Comparison of ENCODE assay signal across 8 cellular contexts in the genomic region with DNA sequence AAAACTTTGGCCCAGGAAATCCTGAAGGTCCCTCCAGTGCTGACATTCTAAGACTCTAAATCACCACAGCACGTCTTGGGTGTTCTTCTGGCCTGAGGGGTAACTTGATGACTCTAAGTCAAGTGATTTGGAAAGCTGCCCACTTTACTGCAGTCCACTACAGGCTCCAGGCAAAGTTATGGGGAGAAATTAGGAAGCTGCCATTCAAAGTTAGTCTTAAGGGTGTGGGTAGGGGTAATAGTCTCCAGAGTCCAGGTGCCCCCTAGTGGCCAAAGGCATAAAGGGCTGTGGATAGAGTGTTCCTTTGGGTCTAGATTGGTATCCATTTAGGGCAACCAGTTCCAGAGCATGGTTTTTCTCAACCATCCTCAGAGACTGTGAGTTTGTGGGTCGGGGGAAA. TPM values are rescaled to one million over a fixed set of nuclear protein-coding genes. Genes with fewer than 3 reads are reported as not detected.
DNase-seq lines count a peak whose midpoint lies in the region; ATAC-seq and TF ChIP-seq lines count a peak whose summit lies in the region.

No MANE protein-coding gene starts in this region.

- TF ChIP-seq POLR2A in spleen (IDR thresholded peaks at IDR 0.05), result no peak

- H3K27me3 ChIP-seq in spleen (replicated peaks in 1 of 7), result peaks cover 0 to 39% (median 0%) of the 10 kb centered on the region in 7 donors

- H3K4me1 ChIP-seq in spleen, result no peaks in the 10 kb centered on the region

- H3K27ac ChIP-seq in spleen, result no peak overlapping the region

- H3K4me3 Mint-ChIP-seq in T-helper 2 cell treated with Interferon-gamma antibody and Interleukin-4, amounts not matched to agents 5 μg/mL and 100 μg/mL, for 36 hours, result no peak overlapping the region

- WGBS in spleen, 5 donors, result 17 to 28% (median 26%) methylated on average over 2 of the region's 2 CpGs

- H3K27me3 Mint-ChIP-seq in T-helper 2 cell treated with Interferon-gamma antibody and Interleukin-4, amounts not matched to agents 5 μg/mL and 100 μg/mL, for 36 hours (ENCODE audit: low read depth), result no peaks in the 10 kb centered on the region

- no peaks in the 10 kb centered on the region for H3K36me3 ChIP-seq in spleen

- no peaks in the 10 kb centered on the region for H3K36me3 Mint-ChIP-seq in T-helper 2 cell treated with Interferon-gamma antibody and Interleukin-4, amounts not matched to agents 5 μg/mL and 100 μg/mL, for 36 hours (ENCODE audit: low read depth)

- no peaks in the 10 kb centered on the region for H3K4me1 Mint-ChIP-seq in T-helper 2 cell treated with Interferon-gamma antibody and Interleukin-4, amounts not matched to agents 5 μg/mL and 100 μg/mL, for 36 hours (ENCODE audit: low read depth)

- no peaks in the 10 kb centered on the region for H3K9me3 Mint-ChIP-seq in T-helper 2 cell treated with Interferon-gamma antibody and Interleukin-4, amounts not matched to agents 5 μg/mL and 100 μg/mL, for 36 hours

- no peak overlapping the region for H3K4me3 ChIP-seq in spleen

- DNase-seq in DMS114 treated with DMSO at 0.1 percent for 48 hours (lab: John Stamatoyannopoulos, UW; ENCODE audit: unreplicated experiment), result peak; percentile 23
- DNase-seq in NAMALWA (ENCODE audit: low spot score), result peak; percentile 64
- peak; percentile 23 for DNase-seq in T-helper 2 cell treated with Interferon-gamma antibody and Interleukin-4, amounts not matched to agents 5 μg/mL and 100 μg/mL, for 36 hours (ENCODE audit: low spot score)
- DNase-seq in astrocyte of the hippocampus (ENCODE audit: low read depth, low spot score), result peak; percentile 69
- DNase-seq in hypothalamus (lab: John Stamatoyannopoulos, UW), result peak in 36 of 51 donors; percentile 0 to 51 (median 10)
- peak; percentile 77 for DNase-seq in spleen

- H3K9me3 ChIP-seq in spleen, result no peaks in the 10 kb centered on the region

- H3K27ac Mint-ChIP-seq in T-helper 2 cell treated with Interferon-gamma antibody and Interleukin-4, amounts not matched to agents 5 μg/mL and 100 μg/mL, for 36 hours, result no peak overlapping the region

- peak; percentile 30 to 81 (median 68) for TF ChIP-seq CTCF in spleen (IDR thresholded peaks at IDR 0.05 in 8 of 11, conservative IDR thresholded peaks at IDR 0.05 in 3 of 11)

- ATAC-seq in GM21717 (IDR thresholded peaks at IDR 0.05; ENCODE audit: unreplicated experiment), result peak; percentile 87
- no peak for ATAC-seq in GM21367 (IDR thresholded peaks at IDR 0.05; ENCODE audit: unreplicated experiment)

- intact Hi-C loops in spleen (cut with DNase I; ENCODE audit: low total_unique reads), result no loop called here

RNA-seq across cellular contexts. Expression of a gene that starts 38.7 kb away (rescaled TPM):
- 1 to 10 TPM; 2.6 to 4.4 (median 4.2) TPM for total RNA-seq in spleen
- polyA plus RNA-seq in spleen, result 1 to 10 TPM in 1 of 3 donors, under 1 TPM in 2; 0.41 to 1.1 (median 0.97) TPM

Comparison
In these comparisons a context has a peak if more than half of its experiments do, and no peak if none do; other contexts are left out.
1. DNase-seq: peak in every context shown above with its lines; median percentile 77 in spleen; 69 in astrocyte of the hippocampus; 64 in NAMALWA; 23 in DMS114 treated with DMSO at 0.1 percent for 48 hours; 23 in T-helper 2 cell treated with Interferon-gamma antibody and Interleukin-4, amounts not matched to agents 5 μg/mL and 100 μg/mL, for 36 hours; 10 in hypothalamus.